Comparison of ENCODE assay signal across 8 cellular contexts in genomic region chr10:110919971-110920881, GRCh38. TPM values are rescaled to one million over a fixed set of nuclear protein-coding genes. Genes with fewer than 3 reads are reported as not detected.
DNase-seq lines count a peak whose midpoint lies in the region; ATAC-seq, FAIRE-seq and TF ChIP-seq lines count a peak whose summit lies in the region.

No MANE protein-coding gene starts in this region.

- peak overlapping the region; percentile 17; the same call in 1 of the 2 replicates for H3K4me2 ChIP-seq in GM12878 (ENCODE audit: control insufficient read depth, insufficient read depth)

- H3K9ac ChIP-seq in GM12878 (ENCODE audit: control insufficient read depth, insufficient read depth, low read length) (peak overlapping the region; percentile 84), iPS-18a (ENCODE audit: low read length) (peak overlapping the region; percentile 70)

- no peak for TF ChIP-seq CTCF in RWPE2 (IDR thresholded peaks at IDR 0.05; ENCODE audit: poor library complexity, severe bottlenecking)
- TF ChIP-seq CTCF in GM12878 (IDR thresholded peaks at IDR 0.05 in 2 of 3, conservative IDR thresholded peaks at IDR 0.05 in 1 of 3; ENCODE audit: control insufficient read depth in 2 of 3, extremely low read depth in 1 of 3, insufficient read depth in 1 of 3, low read depth in 3 of 3, low read length in 3 of 3): no peak
- no peak for TF ChIP-seq CTCF in gastrocnemius medialis (IDR thresholded peaks at IDR 0.05 in 4 of 5, conservative IDR thresholded peaks at IDR 0.05 in 1 of 5)

- TF ChIP-seq RAD21 in GM12878 (IDR thresholded peaks at IDR 0.05; ENCODE audit: insufficient read depth, low read depth, low read length): no peak

- no peaks in the 10 kb centered on the region for H3K27me3 ChIP-seq in RWPE2 (ENCODE audit: insufficient read depth, poor library complexity, severe bottlenecking)
- no peaks in the 10 kb centered on the region for H3K27me3 ChIP-seq in GM12878 (replicated peaks in 1 of 2; ENCODE audit: control insufficient read depth in 2 of 2, insufficient read depth in 2 of 2, low read length in 1 of 2)
- H3K27me3 ChIP-seq in iPS-18a (ENCODE audit: control insufficient read depth, insufficient read depth, low read length): no peaks in the 10 kb centered on the region
- no peaks in the 10 kb centered on the region for H3K27me3 ChIP-seq in gastrocnemius medialis

- CTCF ChIA-PET in GM12878 (lab: Yijun Ruan, JAX): interaction anchor here (1.3 to 4.1 kb wide), 3 partner anchors 26 to 117 kb away, joined by 4 to 16 read pairs (median 12); no protein-coding TSS in a partner anchor

- H3K36me3 ChIP-seq in RWPE2 (ENCODE audit: low read depth) (0 out of 2 replicates have a peak, but pooled peaks cover 5% of the 10 kb centered on the region), GM12878 (ENCODE audit: control insufficient read depth in 2 of 2, insufficient read depth in 2 of 2, low read length in 1 of 2) (peaks cover 0 to 2% of the 10 kb centered on the region in 2 experiments; a peak in 1 of 4 replicates), iPS-18a (ENCODE audit: control insufficient read depth, low read depth, low read length) (no peaks in the 10 kb centered on the region), gastrocnemius medialis (no peaks in the 10 kb centered on the region)

- SMC1A ChIA-PET in GM12878 (lab: Charles Lee; ENCODE audit: uncharacterized antibody, unreplicated experiment): interaction anchor here (0.9 to 6.4 kb wide), 10 partner anchors 9 to 204 kb away, joined by 3 to 48 read pairs (median 4); no protein-coding TSS in a partner anchor

- no peaks in the 10 kb centered on the region for H4K20me1 ChIP-seq in GM12878 (ENCODE audit: control insufficient read depth, insufficient read depth)

- BruUV-seq in GM12878 (replicated peaks; lab: Mats Ljungman, UMichigan): no TSS peak

- TF ChIP-seq EP300 in GM12878 (IDR thresholded peaks at IDR 0.05; ENCODE audit: borderline replicate concordance in 1 of 2, control insufficient read depth in 1 of 2, low read depth in 2 of 2, low read length in 2 of 2): no peak

- intact Hi-C loops in GM12878 (cut with micrococcal nuclease; ENCODE audit: unreplicated experiment) (loop anchor here (1.0 to 10.0 kb wide), 6 partner anchors 41 to 615 kb away; partner anchors contain the start of gene SMNDC1), gastrocnemius medialis (cut with DNase I; ENCODE audit: low total_unique reads) (loop anchor here (2.0 kb wide), 1 partner anchor 49 kb away; the partner anchor contains the start of gene PDCD4)

- under 1% methylated on average over 42 of the region's 44 CpGs for WGBS in GM12878 (ENCODE audit: insufficient coverage, insufficient replicate concordance, low lambda C conversion rate, missing lambda C conversion rate)

- H3K27ac ChIP-seq in RWPE2 (ENCODE audit: poor library complexity, severe bottlenecking) (peak overlapping the region; percentile 80), GM12878 (ENCODE audit: control insufficient read depth, insufficient read depth) (peak overlapping the region; percentile 85), iPS-18a (ENCODE audit: low read length) (no peak overlapping the region), gastrocnemius medialis (peak overlapping the region; percentile 95 to 100 (median 98))

- peak; percentile 28 for ATAC-seq in GM21367 (IDR thresholded peaks at IDR 0.05; ENCODE audit: unreplicated experiment)
- peak; percentile 28 for ATAC-seq in HG03571 (IDR thresholded peaks at IDR 0.05; ENCODE audit: unreplicated experiment)
- ATAC-seq in RWPE2 (ENCODE audit: low read depth): no peak
- ATAC-seq in GM12878: peak; percentile 32
- ATAC-seq in gastrocnemius medialis: peak; percentile 3 to 6
- no peak for ATAC-seq in HG03457 (IDR thresholded peaks at IDR 0.05; ENCODE audit: unreplicated experiment)

- peaks cover 22% of the 10 kb centered on the region for H3K4me1 ChIP-seq in RWPE2 (ENCODE audit: insufficient read depth, poor library complexity, severe bottlenecking)
- H3K4me1 ChIP-seq in GM12878 (ENCODE audit: control insufficient read depth, insufficient read depth, low read length): peaks cover 10% of the 10 kb centered on the region; the same call in 1 of the 2 replicates
- peaks cover 19% of the 10 kb centered on the region for H3K4me1 ChIP-seq in iPS-18a (ENCODE audit: control insufficient read depth, low read depth, low read length)
- peaks cover 46 to 54% of the 10 kb centered on the region in 2 donors for H3K4me1 ChIP-seq in gastrocnemius medialis

- no peaks in the 10 kb centered on the region for H3K9me3 ChIP-seq in RWPE2 (ENCODE audit: severe bottlenecking)
- no peaks in the 10 kb centered on the region for H3K9me3 ChIP-seq in GM12878 (replicated peaks; ENCODE audit: control insufficient read depth, insufficient read depth, low read length)
- H3K9me3 ChIP-seq in iPS-18a (ENCODE audit: control insufficient read depth, low read depth, low read length): no peaks in the 10 kb centered on the region
- H3K9me3 ChIP-seq in gastrocnemius medialis: no peaks in the 10 kb centered on the region

- DNase-seq in EL (peak; percentile 50), RWPE2 (ENCODE audit: low spot score) (no peak), GM12878 (ENCODE audit: low read depth, low spot score) (peak; percentile 69), gastrocnemius medialis (peak; percentile 13 to 28)

- RAD21 ChIA-PET in GM12878 (lab: Charles Lee; ENCODE audit: unreplicated experiment): interaction anchor here (0.8 to 4.5 kb wide), 5 partner anchors 8 to 146 kb away, joined by 3 to 28 read pairs (median 9); no protein-coding TSS in a partner anchor

- H2AFZ ChIP-seq in GM12878 (ENCODE audit: control insufficient read depth, low read depth, low read length): no peak overlapping the region

- POLR2A ChIA-PET in GM12878 (lab: Charles Lee): interaction anchor here (0.8 to 2.2 kb wide), 2 partner anchors 43 to 47 kb away, joined by 3 to 6 read pairs; no protein-coding TSS in a partner anchor

- FAIRE-seq in GM12878 (lab: Jason Lieb, UNC): no peak

- in situ Hi-C loops in GM12878 (cut with MboI) (no loop called here), gastrocnemius medialis (cut with MboI; ENCODE audit: low sequenced_read_pairs in 4 of 4) (loop anchor here in 1 of 4 donors (25.0 kb wide), 1 partner anchor 608 kb away; the partner anchor contains the start of gene SMNDC1)

- H3K79me2 ChIP-seq in GM12878 (ENCODE audit: control insufficient read depth, insufficient read depth, low read length): peaks cover 63% of the 10 kb centered on the region

- TF ChIP-seq POLR2A in GM12878 (IDR thresholded peaks at IDR 0.05; ENCODE audit: low read depth, low read length) (no peak), gastrocnemius medialis (IDR thresholded peaks at IDR 0.05) (no peak)

- H3K4me3 ChIP-seq in RWPE2 (ENCODE audit: severe bottlenecking): peak overlapping the region; percentile 97
- H3K4me3 ChIP-seq in GM12878: peak overlapping the region; percentile 71
- peak overlapping the region; percentile 84 for H3K4me3 ChIP-seq in iPS-18a (ENCODE audit: low read length)
- peak overlapping the region; percentile 73 to 96 (median 86) for H3K4me3 ChIP-seq in gastrocnemius medialis

RNA-seq across cellular contexts. Expression of gene SHOC2, which starts 0.8 kb away (rescaled TPM):
- 83.0 and 89.3 TPM in 2 replicates for total RNA-seq in GM12878 (2013; cell fraction: nucleolus; rRNA removed)
- total RNA-seq in GM12878 (2014; rRNA removed) (42.6 and 45.6 TPM in 2 replicates), GM12878 (2014; rRNA removed; fragmentation: Illumina TruSeq; extraction: Trizol) (42.7 and 43.9 TPM in 2 replicates), GM12878 (2021) (50.7 and 55.1 TPM in 2 replicates), gastrocnemius medialis (10 to 100 TPM; 35.3 to 51.5 (median 43.5) TPM)
- polyA plus RNA-seq in GM12878 (2011; ENCODE audit: low read depth): 24.6 TPM
- polyA plus RNA-seq in GM12878 (2011; rRNA removed) (34.2 and 51.1 TPM in 2 replicates), GM12878 (2014; fragmentation: Illumina TruSeq; extraction: Trizol) (50.5 and 60.6 TPM in 2 replicates), GM12878 (2014; fragmentation: Nextera tagmentation; extraction: Ambion mirVana) (10 to 100 TPM; 30.2 to 36.2 TPM), GM12878 (2014; rRNA removed) (20.8 and 24.8 TPM in 2 replicates), GM12878 (2016; fragmentation: Nextera tagmentation; extraction: Ambion mirVana) (10 to 100 TPM; 64.9 to 65.3 TPM)
- polyA plus RNA-seq in GM12878 (2011; cell fraction: cytosol; rRNA removed): 12.6 and 16.9 TPM in 2 replicates
- 9.5 and 10.9 TPM in 2 replicates for polyA plus RNA-seq in GM12878 (2011; cell fraction: nucleus; rRNA removed)
- 35.2 and 38.3 TPM in 2 replicates for polyA plus RNA-seq in GM12878 (2012)
- 40.1 and 55.3 TPM in 2 replicates for polyA minus RNA-seq in GM12878 (2011; rRNA and poly(A)+ RNA removed)
- 23.3 and 29.0 TPM in 2 replicates for polyA minus RNA-seq in GM12878 (2011; cell fraction: cytosol; rRNA and poly(A)+ RNA removed)
- polyA minus RNA-seq in GM12878 (2011; cell fraction: nucleus; rRNA and poly(A)+ RNA removed): 30.6 and 58.7 TPM in 2 replicates

RNA-seq across cellular contexts. Expression of gene BBIP1, which starts 1.2 kb away (rescaled TPM):
- total RNA-seq in GM12878 (2013; cell fraction: nucleolus; rRNA removed): 53.8 and 60.1 TPM in 2 replicates
- total RNA-seq in GM12878 (2014; rRNA removed): 13.8 and 19.2 TPM in 2 replicates
- total RNA-seq in GM12878 (2014; rRNA removed; fragmentation: Illumina TruSeq; extraction: Trizol): 25.1 and 26.1 TPM in 2 replicates
- 16.4 and 19.1 TPM in 2 replicates for total RNA-seq in GM12878 (2021)
- polyA plus RNA-seq in GM12878 (2011; ENCODE audit: low read depth): 8.1 TPM
- 34.3 and 67.2 TPM in 2 replicates for polyA plus RNA-seq in GM12878 (2011; rRNA removed)
- polyA plus RNA-seq in GM12878 (2011; cell fraction: cytosol; rRNA removed): 10.1 and 11.6 TPM in 2 replicates
- polyA plus RNA-seq in GM12878 (2011; cell fraction: nucleus; rRNA removed): 25.2 and 26.0 TPM in 2 replicates
- polyA plus RNA-seq in GM12878 (2012): 23.8 and 25.3 TPM in 2 replicates
- polyA plus RNA-seq in GM12878 (2014; fragmentation: Illumina TruSeq; extraction: Trizol): 31.9 and 32.6 TPM in 2 replicates
- 10 to 100 TPM; 34.7 to 40.8 TPM for polyA plus RNA-seq in GM12878 (2014; fragmentation: Nextera tagmentation; extraction: Ambion mirVana)
- 12.6 and 24.5 TPM in 2 replicates for polyA plus RNA-seq in GM12878 (2014; rRNA removed)
- polyA plus RNA-seq in GM12878 (2016; fragmentation: Nextera tagmentation; extraction: Ambion mirVana): 10 to 100 TPM; 30.7 to 33.8 TPM
- polyA minus RNA-seq in GM12878 (2011; rRNA and poly(A)+ RNA removed): 13.2 and 17.4 TPM in 2 replicates
- 4.3 and 9.0 TPM in 2 replicates for polyA minus RNA-seq in GM12878 (2011; cell fraction: cytosol; rRNA and poly(A)+ RNA removed)
- 17.3 and 23.0 TPM in 2 replicates for polyA minus RNA-seq in GM12878 (2011; cell fraction: nucleus; rRNA and poly(A)+ RNA removed)
- total RNA-seq in gastrocnemius medialis: 10 to 100 TPM in 3 of 4 donors, 1 to 10 TPM in 1; 8.9 to 15.3 (median 11.7) TPM

RNA-seq across cellular contexts. Expression of gene PDCD4, which starts 48.5 kb away (rescaled TPM):
- total RNA-seq in GM12878 (2013; cell fraction: nucleolus; rRNA removed): 343 and 354 TPM in 2 replicates
- total RNA-seq in GM12878 (2014; rRNA removed) (106 and 108 TPM in 2 replicates), GM12878 (2014; rRNA removed; fragmentation: Illumina TruSeq; extraction: Trizol) (168 and 179 TPM in 2 replicates), GM12878 (2021) (169 and 181 TPM in 2 replicates), gastrocnemius medialis (10 to 100 TPM in 1 of 4 donors, 1 to 10 TPM in 3; 6.4 to 15.6 (median 9.8) TPM)
- polyA plus RNA-seq in GM12878 (2011; ENCODE audit: low read depth): 158 TPM
- polyA plus RNA-seq in GM12878 (2011; rRNA removed) (189 and 280 TPM in 2 replicates), GM12878 (2014; fragmentation: Illumina TruSeq; extraction: Trizol) (219 and 380 TPM in 2 replicates), GM12878 (2014; fragmentation: Nextera tagmentation; extraction: Ambion mirVana) (100 to 1,000 TPM; 101 to 138 TPM), GM12878 (2014; rRNA removed) (155 and 174 TPM in 2 replicates), GM12878 (2016; fragmentation: Nextera tagmentation; extraction: Ambion mirVana) (100 to 1,000 TPM; 341 to 372 TPM)
- polyA plus RNA-seq in GM12878 (2011; cell fraction: cytosol; rRNA removed): 33.8 and 38.8 TPM in 2 replicates
- 93.5 and 111 TPM in 2 replicates for polyA plus RNA-seq in GM12878 (2011; cell fraction: nucleus; rRNA removed)
- 313 and 387 TPM in 2 replicates for polyA plus RNA-seq in GM12878 (2012)
- polyA minus RNA-seq in GM12878 (2011; rRNA and poly(A)+ RNA removed): 37.1 and 72.9 TPM in 2 replicates
- 31.5 and 42.2 TPM in 2 replicates for polyA minus RNA-seq in GM12878 (2011; cell fraction: cytosol; rRNA and poly(A)+ RNA removed)
- 57.9 and 72.6 TPM in 2 replicates for polyA minus RNA-seq in GM12878 (2011; cell fraction: nucleus; rRNA and poly(A)+ RNA removed)

Comparison
In these comparisons a context has a peak if more than half of its experiments do, and no peak if none do; other contexts are left out.
1. ATAC-seq: peak in GM21367 (single experiment), HG03571 (single experiment), GM12878 (single experiment) and gastrocnemius medialis (2 of 2); none in RWPE2 (single experiment) and HG03457 (single experiment).
2. RNA of gene PDCD4, which starts 48.5 kb away (total RNA-seq): 106 to 354 TPM in GM12878; 6.4 to 15.6 TPM in gastrocnemius medialis; every median in the first group is over 4 times any median in the second.
3. Peak in every context shown above with its lines, with median percentiles within 50 percentile points of each other: H3K4me3 ChIP-seq.